ENCODE assay signal across 1 cellular context in genomic region chr6:131893198-131893597, GRCh38.
TF ChIP-seq lines count a peak whose summit lies in the region.

No MANE protein-coding gene starts in this region.

TF ChIP-seq in IMR-90, 13 proteins besides CTCF, POLR2A, EP300 and RAD21:
- TF ChIP-seq MAFK (IDR thresholded peaks at IDR 0.05; ENCODE audit: low read depth, low read length) (no peak), FOS (IDR thresholded peaks at IDR 0.05; ENCODE audit: low read depth, low read length) (no peak), CHD1 (IDR thresholded peaks at IDR 0.05; ENCODE audit: low read depth, low read length) (no peak), CEBPB (IDR thresholded peaks at IDR 0.05; ENCODE audit: low read depth, low read length) (no peak), RCOR1 (IDR thresholded peaks at IDR 0.05; ENCODE audit: insufficient replicate concordance, low read length) (no peak), USF2 (IDR thresholded peaks at IDR 0.05; ENCODE audit: low read depth, low read length) (no peak), MXI1 (IDR thresholded peaks at IDR 0.05; ENCODE audit: borderline replicate concordance, low read depth, low read length) (no peak), NFE2L2 (IDR thresholded peaks at IDR 0.05; ENCODE audit: low read depth, low read length) (no peak), SMC3 (IDR thresholded peaks at IDR 0.05; ENCODE audit: low read depth, low read length) (no peak), BHLHE40 (IDR thresholded peaks at IDR 0.05; ENCODE audit: low read depth, low read length) (no peak), RFX5 (IDR thresholded peaks at IDR 0.05; ENCODE audit: low read depth, low read length) (no peak), MAZ (IDR thresholded peaks at IDR 0.05; ENCODE audit: borderline replicate concordance, low read depth, low read length) (no peak), ELK1 (IDR thresholded peaks at IDR 0.05; ENCODE audit: borderline replicate concordance, low read depth, low read length) (no peak)
